9 cellular contexts compared by ENCODE assay signal in the genomic region with DNA sequence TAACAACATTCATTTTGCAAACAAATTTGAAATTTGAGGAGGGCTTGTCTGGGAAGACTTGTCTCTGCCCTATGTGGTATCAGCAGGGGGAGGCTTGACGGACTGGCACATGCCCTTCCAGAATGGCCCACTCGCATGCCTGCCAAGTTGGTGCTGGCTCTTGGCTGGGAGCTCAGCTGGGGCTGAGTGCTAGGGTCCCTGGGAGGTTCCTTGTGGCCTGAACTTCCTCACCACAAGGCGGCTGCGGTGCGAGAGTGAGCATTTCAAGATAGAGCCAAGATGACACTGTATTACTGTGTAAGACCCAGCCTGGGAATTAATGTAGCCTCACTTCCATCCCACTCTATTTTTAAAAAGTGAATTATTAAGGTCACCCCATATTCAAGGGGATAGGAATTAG.
DNase-seq lines count a peak whose midpoint lies in the region; ATAC-seq lines count a peak whose summit lies in the region.
"Had no signal": no experiment of that assay in that cellular context is flagged by ENCODE, and none has a peak within 500 bp of the region (broad histone marks: within the 10 kb centered on the region; RNA-seq: fewer than 3 reads in every experiment).

No MANE protein-coding gene starts in this region.

- DNase-seq in activated T-cell treated with anti-CD3 and anti-CD28 coated beads for 4 hours (peak; percentile 7), T-cell (peak in 19 of 34 experiments; percentile 2 to 40 (median 14)), T1000 (lab: John Stamatoyannopoulos, UW) (no peak), NCI-H526 (lab: John Stamatoyannopoulos, UW) (no peak)
- DNase-seq in activated T-cell treated with anti-CD3 and anti-CD28 coated beads, Interleukin-2, amount 50 U/mL, for 24 hours: no peak
- peak; percentile 11 to 17 for DNase-seq in stimulated activated CD8-positive, alpha-beta memory T cell treated with anti-CD3 and anti-CD28 coated beads, Interleukin-7, amount 100 ng/mL, for 4 hours (ENCODE audit: low read depth in 2 of 2)

- no peak overlapping the region for H3K4me3 Mint-ChIP-seq in activated T-cell treated with anti-CD3 and anti-CD28 coated beads, Interleukin-2, amount 50 U/mL, for 24 hours
- no peak overlapping the region for H3K4me3 Mint-ChIP-seq in T-cell
- H3K4me3 Mint-ChIP-seq: activated T-cell treated with anti-CD3 and anti-CD28 coated beads, Interleukin-2, amount 50 U/mL, for 72 hours had no signal

- peaks cover under 1% of the 10 kb centered on the region for H3K9me3 Mint-ChIP-seq in activated T-cell treated with anti-CD3 and anti-CD28 coated beads, Interleukin-2, amount 50 U/mL, for 24 hours
- H3K9me3 Mint-ChIP-seq in T-cell: peaks cover 0 to 5% (median 3%) of the 10 kb centered on the region in 3 donors

- ATAC-seq in HG02759 (IDR thresholded peaks at IDR 0.05; ENCODE audit: unreplicated experiment) (peak; percentile 68), T-cell (replicated peaks in 1 of 4) (peak in 2 of 4 experiments; percentile 45 to 68), GM18858 (IDR thresholded peaks at IDR 0.05; ENCODE audit: unreplicated experiment) (no peak)

- POLR2A ChIA-PET in T-cell (lab: Charles Lee): no interaction called here

- no peaks in the 10 kb centered on the region for H3K27me3 Mint-ChIP-seq in activated T-cell treated with anti-CD3 and anti-CD28 coated beads, Interleukin-2, amount 50 U/mL, for 24 hours
- H3K27me3 Mint-ChIP-seq in T-cell: no peaks in the 10 kb centered on the region

- H3K4me1 Mint-ChIP-seq in activated T-cell treated with anti-CD3 and anti-CD28 coated beads, Interleukin-2, amount 50 U/mL, for 24 hours (ENCODE audit: low read depth): peaks cover 44% of the 10 kb centered on the region
- peaks cover 26 to 48% (median 41%) of the 10 kb centered on the region in 3 donors for H3K4me1 Mint-ChIP-seq in T-cell

- no peaks in the 10 kb centered on the region for H3K36me3 Mint-ChIP-seq in activated T-cell treated with anti-CD3 and anti-CD28 coated beads, Interleukin-2, amount 50 U/mL, for 24 hours (ENCODE audit: low read depth)
- no peaks in the 10 kb centered on the region for H3K36me3 Mint-ChIP-seq in T-cell

- no peak overlapping the region for H3K27ac Mint-ChIP-seq in activated T-cell treated with anti-CD3 and anti-CD28 coated beads, Interleukin-2, amount 50 U/mL, for 24 hours
- no peak overlapping the region for H3K27ac Mint-ChIP-seq in T-cell
- H3K27ac Mint-ChIP-seq: activated T-cell treated with anti-CD3 and anti-CD28 coated beads, Interleukin-2, amount 50 U/mL, for 72 hours had no signal

- CTCF ChIA-PET in T-cell (lab: Charles Lee): interaction anchor here in 1 of 2 donors (0.6 kb wide), 1 partner anchor 224 kb away, joined by 3 read pairs; no protein-coding TSS in a partner anchor

Comparison
In these comparisons a context has a peak if more than half of its experiments do, and no peak if none do; other contexts are left out.
1. DNase-seq: peak in activated T-cell treated with anti-CD3 and anti-CD28 coated beads for 4 hours (single experiment), T-cell (19 of 34) and stimulated activated CD8-positive, alpha-beta memory T cell treated with anti-CD3 and anti-CD28 coated beads, Interleukin-7, amount 100 ng/mL, for 4 hours (2 of 2); none in activated T-cell treated with anti-CD3 and anti-CD28 coated beads, Interleukin-2, amount 50 U/mL, for 24 hours (single experiment), T1000 (single experiment) and NCI-H526 (0 of 2).